12 cellular contexts compared by ENCODE assay signal in the genomic region with DNA sequence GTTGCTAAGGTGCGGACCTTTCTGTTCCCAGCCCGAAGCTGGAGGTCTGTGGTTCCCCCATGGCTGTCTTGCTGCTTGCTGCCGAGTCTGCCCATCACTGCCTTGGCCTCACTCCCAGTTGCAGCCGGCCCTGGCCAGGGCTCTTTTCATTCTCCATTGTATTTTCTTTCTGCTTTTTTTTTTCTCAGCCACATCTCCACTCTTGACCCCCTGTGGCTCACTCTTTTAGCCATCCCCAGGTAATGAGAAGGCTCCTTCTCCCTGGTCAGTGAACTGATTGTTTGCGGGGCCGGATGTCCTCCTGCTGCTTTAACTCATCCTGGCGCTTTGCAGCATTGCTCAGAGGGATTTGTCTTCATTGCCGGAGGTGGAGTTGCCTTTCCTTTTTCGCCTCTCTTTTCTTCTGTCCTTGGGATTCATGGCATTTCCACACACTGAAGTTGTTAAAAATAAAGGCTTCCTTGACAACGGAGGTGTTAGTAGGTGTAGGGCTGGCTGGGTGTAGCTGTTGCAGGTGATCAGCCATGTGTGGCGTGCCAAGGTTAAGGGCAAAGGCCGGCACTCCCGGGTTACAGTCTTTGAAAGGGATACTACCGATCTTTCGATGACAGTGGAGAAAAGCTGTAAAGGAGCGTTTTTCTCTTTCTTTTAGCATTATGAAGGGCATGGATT. TPM values are rescaled to one million over a fixed set of nuclear protein-coding genes. Genes with fewer than 3 reads are reported as not detected.
DNase-seq lines count a peak whose midpoint lies in the region; ATAC-seq lines count a peak whose summit lies in the region.
"Had no signal": no experiment of that assay in that cellular context is flagged by ENCODE, and none has a peak within 500 bp of the region (broad histone marks: within the 10 kb centered on the region; RNA-seq: fewer than 3 reads in every experiment).

No MANE protein-coding gene starts in this region.

- H3K27me3 Mint-ChIP-seq in CD8-positive, alpha-beta memory T cell = peaks cover 0 to 1% of the 10 kb centered on the region in 2 donors

- H3K27me3 ChIP-seq in CD8-positive, alpha-beta memory T cell (ENCODE audit: insufficient read depth, low read length, poor library complexity, severe bottlenecking) = no peaks in the 10 kb centered on the region

- peaks cover 0 to 20% (median 8%) of the 10 kb centered on the region in 3 donors for H3K36me3 Mint-ChIP-seq in CD8-positive, alpha-beta memory T cell

- DNase-seq in HT-29 (ENCODE audit: low spot score) = peak; percentile 3
- peak; percentile 62 for DNase-seq in cerebellum (ENCODE audit: low spot score)
- DNase-seq in inferior parietal cortex (ENCODE audit: extremely low spot score) = peak; percentile 59
- peak; percentile 83 for DNase-seq in renal cortical epithelial cell (ENCODE audit: low read depth)
- DNase-seq in COLO668 (lab: John Stamatoyannopoulos, UW; ENCODE audit: unreplicated experiment) = no peak
- DNase-seq in CD8-positive, alpha-beta memory T cell = no peak
- DNase-seq in GM03348 (ENCODE audit: low spot score) = no peak
- DNase-seq: DMS53 had no signal

- no peak overlapping the region for H3K27ac ChIP-seq in CD8-positive, alpha-beta memory T cell (ENCODE audit: low read depth, low read length)
- H3K27ac ChIP-seq: epithelial cell of prostate, SK-N-MC, skin epidermis had no signal

- ATAC-seq in HG02884 (IDR thresholded peaks at IDR 0.05; ENCODE audit: unreplicated experiment) = no peak

- peaks cover 44 to 57% (median 50%) of the 10 kb centered on the region in 3 donors for H3K4me1 Mint-ChIP-seq in CD8-positive, alpha-beta memory T cell

- H3K4me3 ChIP-seq in CD8-positive, alpha-beta memory T cell (ENCODE audit: low read length) = no peak overlapping the region
- H3K4me3 ChIP-seq: SK-N-MC, skin epidermis had no signal

- H3K36me3 ChIP-seq in CD8-positive, alpha-beta memory T cell (ENCODE audit: insufficient read depth, low read length) = no peaks in the 10 kb centered on the region

- POLR2A ChIA-PET in CD8-positive, alpha-beta memory T cell (lab: Charles Lee) = interaction anchor here (0.6 kb wide), 1 partner anchor 219 kb away, joined by 6 read pairs; no protein-coding TSS in a partner anchor

- H3K9me3 ChIP-seq in CD8-positive, alpha-beta memory T cell (ENCODE audit: low read length) = no peaks in the 10 kb centered on the region

- H3K4me1 ChIP-seq in CD8-positive, alpha-beta memory T cell (ENCODE audit: insufficient read depth, low read length) = peaks cover 5% of the 10 kb centered on the region

- H3K4me3 Mint-ChIP-seq in CD8-positive, alpha-beta memory T cell = no peak overlapping the region

- H3K27ac Mint-ChIP-seq in CD8-positive, alpha-beta memory T cell = peak overlapping the region in 2 of 8 donors; percentile 52 to 63

- CTCF ChIA-PET in CD8-positive, alpha-beta memory T cell (lab: Charles Lee) = no interaction called here

- H3K9me3 Mint-ChIP-seq in CD8-positive, alpha-beta memory T cell = no peaks in the 10 kb centered on the region

RNA-seq across cellular contexts. Expression of a gene that starts 34.1 kb away (rescaled TPM):
- total RNA-seq in HT-29 (2014; rRNA removed; shearing (Covaris generic)) = 5.3 and 7.0 TPM in 2 replicates
- 32.6 TPM for total RNA-seq in cerebellum
- 1.2 and 3.3 TPM in 2 replicates for total RNA-seq in renal cortical epithelial cell
- 1 to 10 TPM; 1.9 to 2.5 TPM for total RNA-seq in CD8-positive, alpha-beta memory T cell
- polyA plus RNA-seq in CD8-positive, alpha-beta memory T cell = 18.7 TPM

Comparison
In these comparisons a context has a peak if more than half of its experiments do, and no peak if none do; other contexts are left out.
1. DNase-seq: peak in HT-29 (single experiment), cerebellum (single experiment), inferior parietal cortex (single experiment) and renal cortical epithelial cell (single experiment); none in COLO668 (single experiment), CD8-positive, alpha-beta memory T cell (0 of 5) and GM03348 (single experiment).